Comparison of ENCODE assay signal across 8 cellular contexts in the genomic region with DNA sequence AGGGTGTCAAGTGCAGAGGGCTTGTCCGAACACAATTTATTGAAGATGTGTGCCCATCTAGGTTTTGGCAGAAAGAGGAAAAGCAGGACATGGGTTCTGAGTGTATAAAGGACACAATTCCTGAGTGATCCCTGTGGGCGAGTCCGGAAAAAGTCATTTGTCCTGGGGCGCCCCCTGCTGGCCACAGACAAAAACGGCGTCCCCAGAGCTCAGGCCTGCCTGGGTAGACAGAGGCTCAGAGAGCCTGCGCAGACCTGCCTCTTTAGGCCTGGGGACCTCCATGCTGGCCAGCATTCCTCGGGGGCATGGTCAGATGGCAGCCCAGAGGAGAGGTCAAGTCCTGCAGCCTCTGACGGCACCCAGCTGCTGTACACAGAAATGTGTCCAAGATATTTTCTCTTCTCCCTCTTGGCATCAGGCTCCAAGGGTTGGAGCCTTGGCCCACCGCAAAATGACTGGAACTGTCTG.
DNase-seq lines count a peak whose midpoint lies in the region; ATAC-seq and TF ChIP-seq lines count a peak whose summit lies in the region.

No MANE protein-coding gene starts in this region.

- peaks cover 4% of the 10 kb centered on the region for H3K27me3 Mint-ChIP-seq in brain

- DNase-seq in AG04449 (ENCODE audit: low read depth, low spot score) (no peak), NCI-H187 (lab: John Stamatoyannopoulos, UW) (peak; percentile 20 to 61), UCSD-AML1 (lab: John Stamatoyannopoulos, UW; ENCODE audit: unreplicated experiment) (peak; percentile 76), iPS-NIHi7 (ENCODE audit: extremely low spot score) (peak; percentile 93)
- peak; percentile 53 to 64 for DNase-seq in stimulated activated CD4-positive, alpha-beta T cell treated with anti-CD3 and anti-CD28 coated beads, Interleukin-15, amount 100 ng/mL, for 1 hour (ENCODE audit: low read depth in 1 of 2, low spot score in 1 of 2)

- POLR2A ChIA-PET in AG04449 (lab: Yijun Ruan, JAX) = interaction anchor here (0.8 kb wide), 1 partner anchor 111 kb away, joined by 3 read pairs; no protein-coding TSS in a partner anchor

- peaks cover 75% of the 10 kb centered on the region for H3K4me1 Mint-ChIP-seq in brain

- H3K27ac Mint-ChIP-seq in brain = peak overlapping the region; percentile 23 to 92 (median 56)

- ATAC-seq in GM18909 (IDR thresholded peaks at IDR 0.05; ENCODE audit: poor library complexity, unreplicated experiment) (peak; percentile 45), GM19455 (IDR thresholded peaks at IDR 0.05; ENCODE audit: unreplicated experiment) (no peak)

- H3K36me3 Mint-ChIP-seq in brain = no peaks in the 10 kb centered on the region

- CTCF ChIA-PET in AG04449 (lab: Yijun Ruan, JAX) = interaction anchor here (0.7 to 22.4 kb wide), 37 partner anchors 8 to 375 kb away, joined by 3 to 574 read pairs (median 4); no protein-coding TSS in a partner anchor

- no peak overlapping the region for H3K4me3 Mint-ChIP-seq in brain

- H3K4me3 ChIP-seq in AG04449 (ENCODE audit: low read depth, low read length) = no peak overlapping the region

- TF ChIP-seq CTCF in AG04449 (IDR thresholded peaks at IDR 0.05; ENCODE audit: insufficient read depth, low read length, missing control alignments) (peak; percentile 85), brain (conservative IDR thresholded peaks at IDR 0.05) (peak; percentile 95)

- H3K9me3 Mint-ChIP-seq in brain = peaks cover 0 to 9% (median 2%) of the 10 kb centered on the region in 5 experiments
